8 cellular contexts compared by ENCODE assay signal in genomic region chr21:45542667-45543370, GRCh38.
DNase-seq lines count a peak whose midpoint lies in the region; ATAC-seq and TF ChIP-seq lines count a peak whose summit lies in the region.

No MANE protein-coding gene starts in this region.

- no peak for TF ChIP-seq CTCF in WERI-Rb-1 (IDR thresholded peaks at IDR 0.05; ENCODE audit: low read depth, low read length)
- TF ChIP-seq CTCF in foreskin fibroblast (IDR thresholded peaks at IDR 0.05; ENCODE audit: low read depth, low read length): no peak

- H3K4me3 ChIP-seq in WERI-Rb-1 (ENCODE audit: low read depth, low read length): peak overlapping the region; percentile 62
- peak overlapping the region; percentile 46 to 48 for H3K4me3 ChIP-seq in foreskin fibroblast (ENCODE audit: low read depth in 1 of 2, low read length in 2 of 2)
- peak overlapping the region; percentile 60 for H3K4me3 ChIP-seq in rectal smooth muscle tissue (ENCODE audit: low read length)

- H3K4me1 ChIP-seq in rectal smooth muscle tissue (ENCODE audit: control insufficient read depth, insufficient read depth, low read length): peaks cover 5% of the 10 kb centered on the region

- no peak overlapping the region for H3K9ac ChIP-seq in rectal smooth muscle tissue (ENCODE audit: low read length)

- peaks cover 12% of the 10 kb centered on the region for H3K36me3 ChIP-seq in WERI-Rb-1
- no peaks in the 10 kb centered on the region for H3K36me3 ChIP-seq in rectal smooth muscle tissue (ENCODE audit: control insufficient read depth, insufficient read depth, low read length)

- H3K27ac ChIP-seq in WERI-Rb-1: peak overlapping the region; percentile 87
- no peak overlapping the region for H3K27ac ChIP-seq in rectal smooth muscle tissue (ENCODE audit: low read depth, low read length)

- DNase-seq in WERI-Rb-1 (no peak), foreskin fibroblast (peak in 1 of 2 donors; percentile 16), D341Med (ENCODE audit: low spot score) (no peak), AML-193 (lab: John Stamatoyannopoulos, UW) (no peak), cortex of kidney (lab: John Stamatoyannopoulos, UW) (no peak)
- DNase-seq in central memory CD4-positive, alpha-beta T cell: no peak

- no peaks in the 10 kb centered on the region for H3K9me3 ChIP-seq in WERI-Rb-1 (ENCODE audit: severe bottlenecking)

- no peaks in the 10 kb centered on the region for H3K27me3 ChIP-seq in WERI-Rb-1 (ENCODE audit: insufficient read depth, low read depth, severe bottlenecking)
- H3K27me3 ChIP-seq in rectal smooth muscle tissue (ENCODE audit: control insufficient read depth, insufficient read depth, low read length): no peaks in the 10 kb centered on the region

- peak; percentile 10 for ATAC-seq in GM18502 (IDR thresholded peaks at IDR 0.05; ENCODE audit: poor library complexity, unreplicated experiment)
